Comparison of ENCODE assay signal across 29 cellular contexts in genomic region chr4:109185951-109186350, GRCh38.
"Had no signal": no experiment of that assay in that cellular context is flagged by ENCODE, and none has a peak within 500 bp of the region (broad histone marks: within the 10 kb centered on the region; RNA-seq: fewer than 3 reads in every experiment).

No MANE protein-coding gene starts in this region.

- H3K4me2 ChIP-seq: KMS-11 had no signal

- H3K36me3 ChIP-seq: SJCRH30 had no signal

- H3K4me3 Mint-ChIP-seq: activated CD4-positive, alpha-beta T cell treated with anti-CD3 and anti-CD28 coated beads for 36 hours; activated CD4-positive, alpha-beta T cell treated with anti-CD3 and anti-CD28 coated beads, Interleukin-2, amount 10 ng/mL, durations not matched to agents 7 days and 5 days; activated CD8-positive, alpha-beta T cell treated with anti-CD3 and anti-CD28 coated beads, Interleukin-2, amount 10 ng/mL, durations not matched to agents 7 days and 5 days; activated naive CD4-positive, alpha-beta T cell treated with anti-CD3 and anti-CD28 coated beads for 36 hours; activated naive CD8-positive, alpha-beta T cell treated with anti-CD3 and anti-CD28 coated beads, Interleukin-2, amount 50 U/mL, for 24 hours; activated T-cell treated with anti-CD3 and anti-CD28 coated beads, Interleukin-2, amount 50 U/mL, for 24 hours; brain had no signal

- H3K36me3 Mint-ChIP-seq: activated naive CD4-positive, alpha-beta T cell treated with anti-CD3 and anti-CD28 coated beads, Interleukin-2, amount 50 U/mL, for 72 hours; brain had no signal

- H3K27ac ChIP-seq: KMS-11, SJCRH30, SK-N-MC had no signal

- ATAC-seq: activated CD4-positive, alpha-beta T cell treated with anti-CD3 and anti-CD28 coated beads for 36 hours; activated CD4-positive, CD25-positive, alpha-beta regulatory T cell treated with anti-CD3 and anti-CD28 coated beads, Interleukin-2, amount 50 U/mL, for 24 hours; activated CD8-positive, alpha-beta T cell treated with anti-CD3 and anti-CD28 coated beads, Interleukin-2, amount 10 ng/mL, durations not matched to agents 7 days and 5 days; activated naive CD4-positive, alpha-beta T cell treated with anti-CD3 and anti-CD28 coated beads, Interleukin-2, amount 50 U/mL, for 72 hours; activated naive CD8-positive, alpha-beta T cell treated with anti-CD3 and anti-CD28 coated beads, Interleukin-2, amount 50 U/mL, for 24 hours; Panc1 had no signal

- H3K4me1 Mint-ChIP-seq: activated CD4-positive, alpha-beta T cell treated with anti-CD3 and anti-CD28 coated beads for 36 hours; activated CD4-positive, alpha-beta T cell treated with anti-CD3 and anti-CD28 coated beads, Interleukin-2, amount 10 ng/mL, durations not matched to agents 7 days and 5 days; activated naive CD8-positive, alpha-beta T cell treated with anti-CD3 and anti-CD28 coated beads, Interleukin-2, amount 50 U/mL, for 24 hours had no signal

- DNase-seq: activated CD4-positive, alpha-beta T cell treated with anti-CD3 and anti-CD28 coated beads for 36 hours; activated CD4-positive, alpha-beta T cell treated with anti-CD3 and anti-CD28 coated beads, Interleukin-2, amount 10 ng/mL, durations not matched to agents 7 days and 5 days; activated CD4-positive, alpha-beta T cell treated with anti-CD3 and anti-CD28 coated beads, Interleukin-2, amount 50 U/mL, for 48 hours; activated CD8-positive, alpha-beta T cell treated with anti-CD3 and anti-CD28 coated beads, Interleukin-2, amount 10 ng/mL, durations not matched to agents 7 days and 5 days; activated gamma-delta T cell; activated naive CD4-positive, alpha-beta T cell treated with anti-CD3 and anti-CD28 coated beads for 36 hours; activated naive CD8-positive, alpha-beta T cell treated with anti-CD3 and anti-CD28 coated beads, Interleukin-2, amount 50 U/mL, for 24 hours; activated T-cell treated with anti-CD3 and anti-CD28 coated beads, Interleukin-2, amount 50 U/mL, for 24 hours; anterior cingulate cortex; caudate nucleus; NCI-H1092 treated with DMSO at 0.1 percent for 48 hours; NCI-H1417; NCI-H146; NCI-H187; NCI-H2029 treated with DMSO at 0.1 percent for 48 hours; NCI-H2107; NCI-H2171 treated with DMSO at 0.1 percent for 48 hours; NCI-H226; NCI-H524 treated with DMSO at 0.1 percent for 48 hours; SHP77; SJCRH30; T1000 had no signal

- H3K27me3 Mint-ChIP-seq: brain had no signal

- H3K27ac Mint-ChIP-seq: activated CD4-positive, alpha-beta T cell treated with anti-CD3 and anti-CD28 coated beads for 36 hours; activated CD4-positive, alpha-beta T cell treated with anti-CD3 and anti-CD28 coated beads, Interleukin-2, amount 10 ng/mL, durations not matched to agents 7 days and 5 days; activated CD8-positive, alpha-beta T cell treated with anti-CD3 and anti-CD28 coated beads, Interleukin-2, amount 10 ng/mL, durations not matched to agents 7 days and 5 days; activated naive CD4-positive, alpha-beta T cell treated with anti-CD3 and anti-CD28 coated beads for 36 hours; activated naive CD4-positive, alpha-beta T cell treated with anti-CD3 and anti-CD28 coated beads, Interleukin-2, amount 50 U/mL, for 72 hours; activated naive CD8-positive, alpha-beta T cell treated with anti-CD3 and anti-CD28 coated beads, Interleukin-2, amount 50 U/mL, for 24 hours; activated T-cell treated with anti-CD3 and anti-CD28 coated beads, Interleukin-2, amount 50 U/mL, for 24 hours; activated T-helper 2 cell treated with anti-CD3 and anti-CD28 coated beads, Interferon-gamma antibody, Interleukin-2, Interleukin-4, amounts not matched to agents 10 μg/mL and 5 μg/mL and 100 μg/mL, durations not matched to agents 14 hours and 24 hours and 36 hours; brain had no signal

- H3K4me3 ChIP-seq: SJCRH30, SK-N-MC had no signal

- H3K9ac ChIP-seq: KMS-11 had no signal

- H3K27me3 ChIP-seq: SJCRH30 had no signal

- H3K9me3 ChIP-seq: SJCRH30 had no signal

- H3K9me3 Mint-ChIP-seq: activated CD4-positive, alpha-beta T cell treated with anti-CD3 and anti-CD28 coated beads, Interleukin-2, amount 10 ng/mL, durations not matched to agents 7 days and 5 days; activated naive CD4-positive, alpha-beta T cell treated with anti-CD3 and anti-CD28 coated beads for 36 hours; activated naive CD4-positive, alpha-beta T cell treated with anti-CD3 and anti-CD28 coated beads, Interleukin-2, amount 50 U/mL, for 72 hours; activated naive CD8-positive, alpha-beta T cell treated with anti-CD3 and anti-CD28 coated beads, Interleukin-2, amount 50 U/mL, for 24 hours; activated T-cell treated with anti-CD3 and anti-CD28 coated beads, Interleukin-2, amount 50 U/mL, for 24 hours; activated T-helper 2 cell treated with anti-CD3 and anti-CD28 coated beads, Interferon-gamma antibody, Interleukin-2, Interleukin-4, amounts not matched to agents 10 μg/mL and 5 μg/mL and 100 μg/mL, durations not matched to agents 14 hours and 24 hours and 36 hours had no signal
